ENCODE assay signal across 1 cellular context in the genomic region with DNA sequence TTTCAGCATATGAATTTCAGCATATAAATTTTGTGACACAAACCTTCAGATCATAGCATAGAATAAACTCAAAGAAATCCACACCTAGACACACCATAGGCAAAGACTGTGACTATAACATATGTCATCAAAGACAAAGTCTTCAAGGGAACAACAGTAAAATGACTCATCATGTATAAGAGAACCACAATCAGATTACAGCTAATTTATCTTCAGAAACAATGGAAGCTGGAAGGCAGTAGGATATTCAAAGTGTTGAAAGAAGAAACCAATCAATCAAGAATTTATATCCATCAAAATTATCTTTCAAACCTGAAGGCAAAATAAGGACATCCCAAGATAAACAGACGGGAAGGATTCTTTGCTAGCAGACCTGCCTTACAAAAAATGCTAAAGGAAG.
TF ChIP-seq lines count a peak whose summit lies in the region.

No MANE protein-coding gene starts in this region.

TF ChIP-seq in endothelial cell of umbilical vein, 7 proteins besides CTCF, POLR2A, EP300 and RAD21 (continued from another document):
- no peak for TF ChIP-seq EZH2 (IDR thresholded peaks at IDR 0.05; ENCODE audit: borderline replicate concordance, low read depth, low read length, severe bottlenecking)
TF ChIP-seq in endothelial cell of umbilical vein: peak in this region for 2.
